In the genomic region with DNA sequence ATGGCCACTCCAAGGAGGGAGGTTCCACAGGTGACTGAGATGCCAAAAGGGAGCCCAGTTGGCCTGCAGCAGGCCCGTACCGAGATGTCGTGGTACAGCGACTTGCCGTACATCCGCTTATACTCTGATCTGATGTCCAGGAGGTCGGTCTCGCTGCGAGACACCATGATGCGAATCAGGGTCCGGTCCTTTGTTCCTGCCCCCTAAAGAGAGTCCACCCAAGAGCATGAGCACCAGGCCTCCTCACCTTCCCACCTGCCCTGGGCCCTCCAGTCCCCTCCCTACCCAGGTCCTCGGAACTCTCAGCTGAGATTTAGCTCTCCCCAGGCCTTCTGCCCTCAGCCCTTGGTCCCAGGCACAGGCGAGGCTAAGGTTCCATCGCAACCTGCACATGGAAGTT, we compare ENCODE assay signal across 17 cellular contexts. TPM values are rescaled to one million over a fixed set of nuclear protein-coding genes. Genes with fewer than 3 reads are reported as not detected.
DNase-seq lines count a peak whose midpoint lies in the region; ATAC-seq lines count a peak whose summit lies in the region.
"Had no signal": no experiment of that assay in that cellular context is flagged by ENCODE, and none has a peak within 500 bp of the region (broad histone marks: within the 10 kb centered on the region; RNA-seq: fewer than 3 reads in every experiment).

No MANE protein-coding gene starts in this region.

- peaks cover 64% of the 10 kb centered on the region for H3K36me3 Mint-ChIP-seq in memory B cell

- H3K27me3 Mint-ChIP-seq in memory B cell, result no peaks in the 10 kb centered on the region

- peak overlapping the region; percentile 70 for H3K27ac Mint-ChIP-seq in memory B cell

- no peaks in the 10 kb centered on the region for H3K9me3 Mint-ChIP-seq in memory B cell
- H3K9me3 Mint-ChIP-seq: natural killer cell had no signal

- H3K27me3 ChIP-seq in GM23248 (replicated peaks; ENCODE audit: insufficient read depth) (no peaks in the 10 kb centered on the region), adipocyte (replicated peaks; ENCODE audit: control insufficient read depth, insufficient read depth, low read length) (no peaks in the 10 kb centered on the region), stomach smooth muscle (ENCODE audit: control insufficient read depth in 1 of 2, insufficient read depth in 2 of 2, low read length in 2 of 2) (no peaks in the 10 kb centered on the region)
- H3K27me3 ChIP-seq: MG63 had no signal

- H3K4me1 ChIP-seq in GM23248 (ENCODE audit: insufficient read depth), result peaks cover 46% of the 10 kb centered on the region
- H3K4me1 ChIP-seq in adipocyte (ENCODE audit: control insufficient read depth, insufficient read depth, low read length), result peaks cover 65% of the 10 kb centered on the region
- H3K4me1 ChIP-seq in stomach smooth muscle (ENCODE audit: control insufficient read depth, insufficient read depth, low read length), result peaks cover 41% of the 10 kb centered on the region

- no peaks in the 10 kb centered on the region for H3K9me3 ChIP-seq in GM23248 (ENCODE audit: low read depth)
- no peaks in the 10 kb centered on the region for H3K9me3 ChIP-seq in adipocyte (ENCODE audit: control insufficient read depth, low read length)
- no peaks in the 10 kb centered on the region for H3K9me3 ChIP-seq in stomach smooth muscle (ENCODE audit: control insufficient read depth in 2 of 2, low read length in 2 of 2)
- H3K9me3 ChIP-seq: MG63 had no signal

- H3F3A ChIP-seq in GM23248 (ENCODE audit: insufficient read depth), result peaks cover 72% of the 10 kb centered on the region

- H3K9me2 ChIP-seq in GM23248 (ENCODE audit: insufficient read depth), result no peaks in the 10 kb centered on the region

- H3K36me3 ChIP-seq in GM23248 (ENCODE audit: low read depth) (peaks cover 41% of the 10 kb centered on the region), adipocyte (ENCODE audit: control insufficient read depth, insufficient read depth, low read length, severe bottlenecking) (peaks cover 79% of the 10 kb centered on the region), stomach smooth muscle (ENCODE audit: control insufficient read depth in 2 of 2, insufficient read depth in 2 of 2, low read length in 2 of 2) (peaks cover 47 to 62% of the 10 kb centered on the region in 2 donors)

- H3K4me3 Mint-ChIP-seq in memory B cell, result no peak overlapping the region
- H3K4me3 Mint-ChIP-seq: natural killer cell had no signal

- H2AFZ ChIP-seq in GM23248, result no peak overlapping the region

- H3K4me1 Mint-ChIP-seq in memory B cell, result no peaks in the 10 kb centered on the region

- H3K27ac ChIP-seq in GM23248, result peak overlapping the region; percentile 85
- peak overlapping the region; percentile 73 for H3K27ac ChIP-seq in stomach smooth muscle (ENCODE audit: low read length)

- 95 to 96% methylated on average over 14 of the region's 14 CpGs for WGBS in GM23248 (ENCODE audit: low coverage in 1 of 2, low lambda C conversion rate in 2 of 2, missing lambda C conversion rate in 2 of 2), 2 experiments

- H3K4me2 ChIP-seq in GM23248 (ENCODE audit: unreplicated experiment), result no peak overlapping the region

- in situ Hi-C loops in GM23248 (cut with MboI), result no loop called here

- no peak overlapping the region for H3K4me3 ChIP-seq in GM23248
- no peak overlapping the region for H3K4me3 ChIP-seq in adipocyte (ENCODE audit: low read length)
- no peak overlapping the region for H3K4me3 ChIP-seq in stomach smooth muscle (ENCODE audit: low read length in 2 of 2)
- H3K4me3 ChIP-seq: MG63 had no signal

- H4K20me1 ChIP-seq in GM23248 (ENCODE audit: insufficient read depth), result no peaks in the 10 kb centered on the region

- no peak for ATAC-seq in memory B cell (ENCODE audit: low read depth)
- ATAC-seq: natural killer cell had no signal

- no peak overlapping the region for H3K9ac ChIP-seq in GM23248
- peak overlapping the region; percentile 75 for H3K9ac ChIP-seq in adipocyte (ENCODE audit: low read length)
- H3K9ac ChIP-seq in stomach smooth muscle (ENCODE audit: low read length in 2 of 2), result no peak overlapping the region

- H3K79me2 ChIP-seq in GM23248 (ENCODE audit: insufficient read depth), result peaks cover 19% of the 10 kb centered on the region; the same call in 1 of the 2 replicates

- no peak for DNase-seq in GM23248
- DNase-seq in adipocyte (ENCODE audit: low read depth), result no peak
- DNase-seq in memory B cell (ENCODE audit: low spot score in 2 of 2), result no peak
- no peak for DNase-seq in NCI-H774 (lab: John Stamatoyannopoulos, UW)
- no peak for DNase-seq in T1000 (lab: John Stamatoyannopoulos, UW)
- no peak for DNase-seq in NOMO-1 treated with DMSO at 0.1 percent for 48 hours (lab: John Stamatoyannopoulos, UW; ENCODE audit: unreplicated experiment)
- DNase-seq: activated CD4-positive, alpha-beta T cell treated with anti-CD3 and anti-CD28 coated beads for 1 hour; amniotic stem cell; DMS79; MG63; natural killer cell; NCI-H1930; NCI-H524 treated with DMSO at 0.1 percent for 48 hours; retina; stimulated activated CD8-positive, alpha-beta memory T cell treated with anti-CD3 and anti-CD28 coated beads, Interleukin-4, amount 100 ng/mL, for 48 hours had no signal

RNA-seq across cellular contexts. Expression of a gene that starts 25.0 kb away (rescaled TPM):
- 8.8 and 19.6 TPM in 2 replicates for total RNA-seq in GM23248 (2014; rRNA removed; shearing (Covaris generic))
- polyA plus RNA-seq in GM23248 (2016; fragmentation: Nextera tagmentation; extraction: Ambion mirVana), result 117 and 118 TPM in 2 replicates
- total RNA-seq: natural killer cell; T-helper 1 cell treated with Interleukin-12 subunit alpha and Interleukin-12 subunit beta and Interleukin-4 antibody, amounts not matched to agents 30 ng/mL and 1 ng/mL, for 36 hours had no signal

RNA-seq across cellular contexts. Expression of a gene that starts 47.8 kb away (rescaled TPM):
- 116 and 121 TPM in 2 replicates for total RNA-seq in GM23248 (2014; rRNA removed; shearing (Covaris generic))
- polyA plus RNA-seq in GM23248 (2016; fragmentation: Nextera tagmentation; extraction: Ambion mirVana), result 189 and 194 TPM in 2 replicates
